23 cellular contexts compared by ENCODE assay signal in the genomic region with DNA sequence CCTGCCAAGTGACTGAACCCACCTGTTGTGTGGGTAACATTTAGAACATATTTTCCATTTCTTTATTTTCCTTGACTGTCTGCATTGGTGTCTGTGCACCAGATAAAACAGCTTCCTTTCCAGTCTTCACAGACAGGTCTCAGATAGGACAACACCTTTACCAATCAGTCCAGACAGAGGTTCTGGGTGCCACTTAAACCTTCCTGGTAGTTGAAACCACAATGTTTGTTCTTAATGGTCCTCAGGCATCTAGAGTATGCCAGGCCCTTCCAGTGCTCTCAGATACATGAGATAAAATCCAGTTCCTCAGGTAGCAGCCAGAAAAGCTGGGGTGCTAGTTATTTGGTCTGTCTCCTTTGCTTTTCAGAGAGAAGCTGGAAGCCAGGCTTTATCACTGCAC. TPM values are rescaled to one million over a fixed set of nuclear protein-coding genes. Genes with fewer than 3 reads are reported as not detected.
DNase-seq lines count a peak whose midpoint lies in the region; ATAC-seq, FAIRE-seq and TF ChIP-seq lines count a peak whose summit lies in the region.
"Had no signal": no experiment of that assay in that cellular context is flagged by ENCODE, and none has a peak within 500 bp of the region (broad histone marks: within the 10 kb centered on the region; RNA-seq: fewer than 3 reads in every experiment).

No MANE protein-coding gene starts in this region.

- TF ChIP-seq POLR2A in GM12892 (IDR thresholded peaks at IDR 0.05; ENCODE audit: low read depth, low read length) = no peak

- no peaks in the 10 kb centered on the region for H3K27me3 Mint-ChIP-seq in activated CD4-positive, alpha-beta T cell treated with anti-CD3 and anti-CD28 coated beads, Interleukin-2, amount 10 ng/mL, durations not matched to agents 7 days and 5 days
- H3K27me3 Mint-ChIP-seq in activated naive CD8-positive, alpha-beta T cell treated with anti-CD3 and anti-CD28 coated beads, Interleukin-2, amount 10 ng/mL, durations not matched to agents 7 days and 5 days = no peaks in the 10 kb centered on the region

- H3K9me3 Mint-ChIP-seq in activated CD4-positive, alpha-beta T cell treated with anti-CD3 and anti-CD28 coated beads, Interleukin-2, amount 10 ng/mL, durations not matched to agents 7 days and 5 days = peaks cover 31% of the 10 kb centered on the region
- H3K9me3 Mint-ChIP-seq in activated naive CD8-positive, alpha-beta T cell treated with anti-CD3 and anti-CD28 coated beads, Interleukin-2, amount 10 ng/mL, durations not matched to agents 7 days and 5 days = peaks cover 7% of the 10 kb centered on the region

- CTCF ChIA-PET in activated CD4-positive, alpha-beta T cell treated with anti-CD3 and anti-CD28 coated beads, Interleukin-2, amount 10 ng/mL, durations not matched to agents 7 days and 5 days (lab: Charles Lee) = interaction anchor here (0.9 to 2.6 kb wide), 4 partner anchors 13 to 46 kb away, joined by 3 to 16 read pairs (median 5); no protein-coding TSS in a partner anchor
- CTCF ChIA-PET in OCI-LY7 (lab: Charles Lee; ENCODE audit: unreplicated experiment) = no interaction called here

- POLR2A ChIA-PET in activated CD4-positive, alpha-beta T cell treated with anti-CD3 and anti-CD28 coated beads, Interleukin-2, amount 10 ng/mL, durations not matched to agents 7 days and 5 days (lab: Charles Lee) = interaction anchor here (0.6 kb wide), 1 partner anchor 98 kb away, joined by 3 read pairs; the partner anchor contains the start of gene CD69
- POLR2A ChIA-PET in OCI-LY7 (lab: Charles Lee) = interaction anchor here (1.0 to 2.9 kb wide), 7 partner anchors 8 to 55 kb away, joined by 3 to 13 read pairs (median 3); no protein-coding TSS in a partner anchor
- POLR2A ChIA-PET in activated naive CD8-positive, alpha-beta T cell treated with anti-CD3 and anti-CD28 coated beads, Interleukin-2, amount 10 ng/mL, durations not matched to agents 7 days and 5 days (lab: Charles Lee) = interaction anchor here (0.8 to 11.9 kb wide), 4 partner anchors 9 to 96 kb away, joined by 5 to 499 read pairs (median 12); no protein-coding TSS in a partner anchor

- no peak for TF ChIP-seq CTCF in OCI-LY7 (conservative IDR thresholded peaks at IDR 0.05; ENCODE audit: low read length)

- FAIRE-seq in GM12892 (lab: Jason Lieb, UNC) = no peak
- FAIRE-seq: endothelial cell of umbilical vein, RCC 7860 had no signal

- H3K4me3 Mint-ChIP-seq in activated CD4-positive, alpha-beta T cell treated with anti-CD3 and anti-CD28 coated beads, Interleukin-2, amount 10 ng/mL, durations not matched to agents 7 days and 5 days = no peak overlapping the region
- peak overlapping the region; percentile 42 for H3K4me3 Mint-ChIP-seq in activated naive CD8-positive, alpha-beta T cell treated with anti-CD3 and anti-CD28 coated beads, Interleukin-2, amount 10 ng/mL, durations not matched to agents 7 days and 5 days
- H3K4me3 Mint-ChIP-seq: mesothelial cell of epicardium had no signal

- no peak overlapping the region for H2BK120ac ChIP-seq in trophoblast cell (ENCODE audit: insufficient read depth, low read length, poor library complexity)

- H3K14ac ChIP-seq in trophoblast cell (ENCODE audit: low read length) = no peak overlapping the region

- H3K4me1 Mint-ChIP-seq in activated CD4-positive, alpha-beta T cell treated with anti-CD3 and anti-CD28 coated beads, Interleukin-2, amount 10 ng/mL, durations not matched to agents 7 days and 5 days = peaks cover 85% of the 10 kb centered on the region
- H3K4me1 Mint-ChIP-seq in activated naive CD8-positive, alpha-beta T cell treated with anti-CD3 and anti-CD28 coated beads, Interleukin-2, amount 10 ng/mL, durations not matched to agents 7 days and 5 days = peaks cover 61% of the 10 kb centered on the region
- H3K4me1 Mint-ChIP-seq: mesothelial cell of epicardium had no signal

- H3K4me2 ChIP-seq in OCI-LY7 (ENCODE audit: low read length) (no peak overlapping the region), trophoblast cell (ENCODE audit: low read length) (no peak overlapping the region)

- no peaks in the 10 kb centered on the region for H3K9me2 ChIP-seq in OCI-LY7 (ENCODE audit: insufficient read depth, low read length)

- H2AK5ac ChIP-seq in trophoblast cell (ENCODE audit: low read length) = no peak overlapping the region

- H3K27ac ChIP-seq in OCI-LY7 (ENCODE audit: low read depth, low read length, poor library complexity, severe bottlenecking) = peak overlapping the region; percentile 16
- peak overlapping the region; percentile 14 for H3K27ac ChIP-seq in trophoblast cell (ENCODE audit: low read depth, low read length)
- H3K27ac ChIP-seq: brain microvascular endothelial cell, psoas muscle, transverse colon had no signal

- H3K4me3 ChIP-seq in OCI-LY7 (ENCODE audit: low read depth, low read length, poor library complexity, severe bottlenecking) (no peak overlapping the region), trophoblast cell (ENCODE audit: low read depth, low read length) (no peak overlapping the region)
- H3K4me3 ChIP-seq: psoas muscle, transverse colon had no signal

- H3K18ac ChIP-seq in trophoblast cell (ENCODE audit: low read length) = no peak overlapping the region

- H3K27me3 ChIP-seq in trophoblast cell (ENCODE audit: insufficient read depth, low read length) = no peaks in the 10 kb centered on the region
- H3K27me3 ChIP-seq: brain microvascular endothelial cell, transverse colon had no signal

- H2AFZ ChIP-seq in OCI-LY7 (ENCODE audit: low read length) (no peak overlapping the region), trophoblast cell (ENCODE audit: insufficient read depth, low read length, poor library complexity) (no peak overlapping the region)

- no peak overlapping the region for H3K4ac ChIP-seq in trophoblast cell (ENCODE audit: low read depth, low read length)

- ATAC-seq in activated naive CD8-positive, alpha-beta T cell treated with anti-CD3 and anti-CD28 coated beads, Interleukin-2, amount 10 ng/mL, durations not matched to agents 7 days and 5 days (ENCODE audit: low read depth) = peak; percentile 48
- ATAC-seq: psoas muscle had no signal

- H3K27ac Mint-ChIP-seq in activated CD4-positive, alpha-beta T cell treated with anti-CD3 and anti-CD28 coated beads, Interleukin-2, amount 10 ng/mL, durations not matched to agents 7 days and 5 days = peak overlapping the region; percentile 81
- peak overlapping the region; percentile 48 for H3K27ac Mint-ChIP-seq in activated naive CD8-positive, alpha-beta T cell treated with anti-CD3 and anti-CD28 coated beads, Interleukin-2, amount 10 ng/mL, durations not matched to agents 7 days and 5 days
- H3K27ac Mint-ChIP-seq: mesothelial cell of epicardium had no signal

- H4K20me1 ChIP-seq in OCI-LY7 (ENCODE audit: insufficient read depth, low read length) = no peaks in the 10 kb centered on the region

- no peak overlapping the region for H3K23ac ChIP-seq in trophoblast cell (ENCODE audit: low read length)

- peaks cover 15% of the 10 kb centered on the region; the same call in 1 of the 2 replicates for H3K9me3 ChIP-seq in OCI-LY7 (ENCODE audit: low read length)
- no peaks in the 10 kb centered on the region for H3K9me3 ChIP-seq in trophoblast cell (ENCODE audit: insufficient read depth, low read depth, low read length)
- H3K9me3 ChIP-seq: psoas muscle, transverse colon had no signal

- H2BK12ac ChIP-seq in trophoblast cell (ENCODE audit: low read length) = no peak overlapping the region

- peaks cover 91% of the 10 kb centered on the region for H3K36me3 Mint-ChIP-seq in activated CD4-positive, alpha-beta T cell treated with anti-CD3 and anti-CD28 coated beads, Interleukin-2, amount 10 ng/mL, durations not matched to agents 7 days and 5 days (ENCODE audit: low read depth)
- H3K36me3 Mint-ChIP-seq in activated naive CD8-positive, alpha-beta T cell treated with anti-CD3 and anti-CD28 coated beads, Interleukin-2, amount 10 ng/mL, durations not matched to agents 7 days and 5 days = peaks cover 80% of the 10 kb centered on the region

- peaks cover 3% of the 10 kb centered on the region for H3K79me1 ChIP-seq in trophoblast cell (ENCODE audit: low read length)

- H4K12ac ChIP-seq in trophoblast cell (ENCODE audit: low read depth, low read length) = no peak overlapping the region

- intact Hi-C loops in OCI-LY7 (cut with micrococcal nuclease; ENCODE audit: unreplicated experiment) = no loop called here

- no peak overlapping the region for H4K8ac ChIP-seq in trophoblast cell (ENCODE audit: low read depth, low read length)

- no peak for DNase-seq in activated CD4-positive, alpha-beta T cell treated with anti-CD3 and anti-CD28 coated beads, Interleukin-2, amount 10 ng/mL, durations not matched to agents 7 days and 5 days
- DNase-seq in activated CD4-positive, alpha-beta T cell treated with anti-CD3 and anti-CD28 coated beads, Interleukin-2, amount 50 U/mL, for 4 hours = no peak
- DNase-seq in OCI-LY7 (ENCODE audit: low spot score) (no peak), trophoblast cell (peak in 1 of 2 donors; percentile 29), AG08396 (ENCODE audit: low spot score) (no peak), GM12892 (ENCODE audit: insufficient read length) (no peak)
- DNase-seq in activated naive CD8-positive, alpha-beta T cell treated with anti-CD3 and anti-CD28 coated beads, Interleukin-2, amount 10 ng/mL, durations not matched to agents 7 days and 5 days = no peak
- no peak for DNase-seq in stimulated activated naive CD4-positive, alpha-beta T cell (lab: John Stamatoyannopoulos, UW)
- DNase-seq: activated CD8-positive, alpha-beta memory T cell treated with anti-CD3 and anti-CD28 coated beads for 24 hours; activated gamma-delta T cell treated with Interleukin-2 at 50 U/mL for 16 hours; brain microvascular endothelial cell; cortex of kidney; hypothalamus; NCI-H1436 treated with DMSO at 0.1 percent for 48 hours; NCI-H2171; NCI-H82; psoas muscle; transverse colon had no signal

- H4K91ac ChIP-seq in trophoblast cell (ENCODE audit: low read depth, low read length) = no peak overlapping the region

- BruUV-seq in OCI-LY7 (replicated peaks; lab: Mats Ljungman, UMichigan) = no TSS peak

- H3K79me2 ChIP-seq in OCI-LY7 (ENCODE audit: insufficient read depth, low read depth, low read length) = peaks cover 2% of the 10 kb centered on the region; the same call in 1 of the 2 replicates
- no peaks in the 10 kb centered on the region for H3K79me2 ChIP-seq in trophoblast cell (ENCODE audit: control insufficient read depth, insufficient read depth, low read length, poor library complexity)

- peaks cover 18% of the 10 kb centered on the region for H3K4me1 ChIP-seq in OCI-LY7 (ENCODE audit: insufficient read depth, low read length, poor library complexity, severe bottlenecking)
- H3K4me1 ChIP-seq in trophoblast cell (ENCODE audit: control insufficient read depth in 1 of 2, insufficient read depth in 2 of 2, low read length in 2 of 2) = peaks cover 6 to 9% of the 10 kb centered on the region in 2 experiments
- H3K4me1 ChIP-seq: transverse colon had no signal

- H3K36me3 ChIP-seq in OCI-LY7 (ENCODE audit: insufficient read depth, low read length) = peaks cover 95% of the 10 kb centered on the region
- peaks cover 6 to 9% of the 10 kb centered on the region in 2 experiments for H3K36me3 ChIP-seq in trophoblast cell (ENCODE audit: control insufficient read depth in 1 of 2, insufficient read depth in 2 of 2, low read length in 2 of 2)

- H3K9ac ChIP-seq in trophoblast cell (ENCODE audit: low read length) = no peak overlapping the region

- no peak overlapping the region for H2BK5ac ChIP-seq in trophoblast cell (ENCODE audit: low read depth, low read length, poor library complexity)

RNA-seq across cellular contexts. Expression of gene CLEC2D, which starts 7.0 kb away (rescaled TPM):
- 100 to 1,000 TPM; 296 to 299 TPM for total RNA-seq in activated CD4-positive, alpha-beta T cell treated with anti-CD3 and anti-CD28 coated beads, Interleukin-2, amount 10 ng/mL, durations not matched to agents 7 days and 5 days
- 56.9 and 59.6 TPM in 2 replicates for total RNA-seq in OCI-LY7 (2014; rRNA removed; shearing (Covaris generic))
- 146 and 177 TPM in 2 replicates for total RNA-seq in OCI-LY7 (2022)
- total RNA-seq in activated naive CD8-positive, alpha-beta T cell treated with anti-CD3 and anti-CD28 coated beads, Interleukin-2, amount 10 ng/mL, durations not matched to agents 7 days and 5 days = 100 to 1,000 TPM; 280 to 301 TPM
- polyA plus RNA-seq in trophoblast cell (2013) = 2.8 TPM in 2 replicates
- polyA plus RNA-seq in GM12892 (2012; ENCODE audit: missing spikeins) = 187 TPM

RNA-seq across cellular contexts. Expression of gene KLRB1, which starts 54.8 kb away (rescaled TPM):
- 1 to 10 TPM; 3.1 to 3.8 TPM for total RNA-seq in activated CD4-positive, alpha-beta T cell treated with anti-CD3 and anti-CD28 coated beads, Interleukin-2, amount 10 ng/mL, durations not matched to agents 7 days and 5 days
- not detected in 2 replicates for total RNA-seq in OCI-LY7 (2014; rRNA removed; shearing (Covaris generic))
- not detected in 2 replicates for total RNA-seq in OCI-LY7 (2022)
- 10 to 100 TPM; 17.1 to 22.0 TPM for total RNA-seq in activated naive CD8-positive, alpha-beta T cell treated with anti-CD3 and anti-CD28 coated beads, Interleukin-2, amount 10 ng/mL, durations not matched to agents 7 days and 5 days
- not detected in 2 replicates for polyA plus RNA-seq in trophoblast cell (2013)
- 0.78 TPM for polyA plus RNA-seq in GM12892 (2012; ENCODE audit: missing spikeins)
- total RNA-seq: endothelial cell of umbilical vein, H4, kidney epithelial cell, mesothelial cell of epicardium had no signal
- polyA plus RNA-seq: endothelial cell of umbilical vein had no signal
